9 cellular contexts compared by ENCODE assay signal in the genomic region with DNA sequence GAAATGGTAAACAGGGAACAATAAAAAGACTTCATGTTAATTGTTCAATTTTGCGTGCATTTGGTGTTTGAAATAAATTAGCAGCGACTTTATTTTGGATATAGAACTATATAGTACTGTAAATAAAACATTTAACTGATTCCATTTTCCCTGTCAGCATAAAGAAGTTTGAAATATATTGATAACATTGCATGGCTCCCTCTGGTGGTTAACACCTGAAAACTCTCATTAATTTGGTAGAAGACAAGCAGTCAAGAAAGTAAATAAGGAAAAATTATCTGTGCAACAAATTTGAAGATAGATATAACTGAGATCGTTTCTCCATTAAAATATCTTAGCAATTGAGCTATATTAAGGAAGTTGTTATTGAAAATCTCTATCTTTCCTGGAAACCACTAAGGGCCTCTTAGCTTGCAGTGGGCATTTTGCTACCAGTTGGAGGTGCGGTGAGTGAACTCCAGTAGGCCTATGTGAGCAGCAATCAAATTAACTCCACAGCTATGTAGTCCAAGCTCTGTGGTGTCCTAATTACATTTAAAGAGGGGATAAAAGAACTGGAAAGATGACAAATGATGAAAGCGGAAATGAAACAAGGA.
DNase-seq lines count a peak whose midpoint lies in the region; ATAC-seq, FAIRE-seq and TF ChIP-seq lines count a peak whose summit lies in the region.
"Had no signal": no experiment of that assay in that cellular context is flagged by ENCODE, and none has a peak within 500 bp of the region (broad histone marks: within the 10 kb centered on the region; RNA-seq: fewer than 3 reads in every experiment).

No MANE protein-coding gene starts in this region.

- H3K4me1 Mint-ChIP-seq in neural crest cell, result no peaks in the 10 kb centered on the region

- 32% methylated on average over 5 of the region's 5 CpGs for WGBS in GM12878 (ENCODE audit: insufficient coverage, insufficient replicate concordance, low lambda C conversion rate, missing lambda C conversion rate)

- in situ Hi-C loops in GM12878 (cut with MboI), result loop anchor here (25.0 kb wide), 1 partner anchor 963 kb away; no protein-coding TSS in a partner anchor

- no peak for TF ChIP-seq EP300 in GM12878 (IDR thresholded peaks at IDR 0.05; ENCODE audit: borderline replicate concordance in 1 of 2, control insufficient read depth in 1 of 2, low read depth in 2 of 2, low read length in 2 of 2)

- SMC1A ChIA-PET in GM12878 (lab: Charles Lee; ENCODE audit: uncharacterized antibody, unreplicated experiment), result interaction anchor here (0.7 to 2.9 kb wide), 4 partner anchors 10 to 494 kb away, joined by 3 to 18 read pairs (median 6); a partner anchor contains a TSS

- BruUV-seq in GM12878 (replicated peaks; lab: Mats Ljungman, UMichigan), result no TSS peak

- TF ChIP-seq RAD21 in GM12878 (IDR thresholded peaks at IDR 0.05; ENCODE audit: insufficient read depth, low read depth, low read length), result peak; percentile 44; the same call in 1 of the 2 replicates

- ATAC-seq in GM12878 (peak; percentile 67), HG03175 (IDR thresholded peaks at IDR 0.05; ENCODE audit: unreplicated experiment) (no peak)

- H3K27ac Mint-ChIP-seq in neural crest cell (ENCODE audit: unreplicated experiment), result no peak overlapping the region

- H3K4me1 ChIP-seq in GM12878 (ENCODE audit: control insufficient read depth, insufficient read depth, low read length), result no peaks in the 10 kb centered on the region

- no peak overlapping the region for H3K9ac ChIP-seq in GM12878 (ENCODE audit: control insufficient read depth, insufficient read depth, low read length)

- TF ChIP-seq CTCF in GM12878 (IDR thresholded peaks at IDR 0.05 in 2 of 3, conservative IDR thresholded peaks at IDR 0.05 in 1 of 3; ENCODE audit: control insufficient read depth in 2 of 3, extremely low read depth in 1 of 3, insufficient read depth in 1 of 3, low read depth in 3 of 3, low read length in 3 of 3) (peak; percentile 29 to 55 (median 43); a peak in 4 of 6 replicates), neural crest cell (conservative IDR thresholded peaks at IDR 0.05) (peak; percentile 83)

- FAIRE-seq in GM12878 (lab: Jason Lieb, UNC), result no peak

- no peaks in the 10 kb centered on the region for H3K36me3 Mint-ChIP-seq in neural crest cell (ENCODE audit: low read depth)

- H3K4me2 ChIP-seq in GM12878 (ENCODE audit: control insufficient read depth, insufficient read depth), result no peak overlapping the region

- no peak overlapping the region for H2AFZ ChIP-seq in GM12878 (ENCODE audit: control insufficient read depth, low read depth, low read length)

- no peak overlapping the region for H3K4me3 ChIP-seq in GM12878
- H3K4me3 ChIP-seq: thoracic aorta had no signal

- no peaks in the 10 kb centered on the region for H3K27me3 ChIP-seq in GM12878 (replicated peaks in 1 of 2; ENCODE audit: control insufficient read depth in 2 of 2, insufficient read depth in 2 of 2, low read length in 1 of 2)

- H3K79me2 ChIP-seq in GM12878 (ENCODE audit: control insufficient read depth, insufficient read depth, low read length), result no peaks in the 10 kb centered on the region

- TF ChIP-seq POLR2A in GM12878 (IDR thresholded peaks at IDR 0.05; ENCODE audit: low read depth, low read length), result no peak

- CTCF ChIA-PET in GM12878 (lab: Yijun Ruan, JAX), result interaction anchor here (1.0 to 4.4 kb wide), 7 partner anchors 9 to 497 kb away, joined by 3 to 25 read pairs (median 4); no protein-coding TSS in a partner anchor

- no peak overlapping the region for H3K27ac ChIP-seq in GM12878 (ENCODE audit: control insufficient read depth, insufficient read depth)
- H3K27ac ChIP-seq: thoracic aorta had no signal

- intact Hi-C loops in GM12878 (cut with micrococcal nuclease; ENCODE audit: unreplicated experiment), result loop anchor here (5.0 kb wide), 1 partner anchor 497 kb away; no protein-coding TSS in a partner anchor

- H3K9me3 ChIP-seq in GM12878 (replicated peaks; ENCODE audit: control insufficient read depth, insufficient read depth, low read length), result no peaks in the 10 kb centered on the region
- H3K9me3 ChIP-seq: thoracic aorta had no signal

- no peaks in the 10 kb centered on the region for H3K27me3 Mint-ChIP-seq in neural crest cell (ENCODE audit: low read depth)

- POLR2A ChIA-PET in GM12878 (lab: Charles Lee), result no interaction called here

- H3K4me3 Mint-ChIP-seq in neural crest cell, result no peak overlapping the region

- H3K9me3 Mint-ChIP-seq in neural crest cell, result peaks cover 3% of the 10 kb centered on the region

- no peaks in the 10 kb centered on the region for H4K20me1 ChIP-seq in GM12878 (ENCODE audit: control insufficient read depth, insufficient read depth)

- no peaks in the 10 kb centered on the region for H3K36me3 ChIP-seq in GM12878 (ENCODE audit: control insufficient read depth in 2 of 2, insufficient read depth in 2 of 2, low read length in 1 of 2)
- H3K36me3 ChIP-seq: thoracic aorta had no signal

- RAD21 ChIA-PET in GM12878 (lab: Charles Lee; ENCODE audit: unreplicated experiment), result no interaction called here

- DNase-seq in NCI-H2107 treated with DMSO at 0.1 percent for 48 hours (lab: John Stamatoyannopoulos, UW; ENCODE audit: unreplicated experiment) (peak; percentile 1), NCI-H2107 (lab: John Stamatoyannopoulos, UW) (no peak), KG1 (lab: John Stamatoyannopoulos, UW) (peak; percentile 3), GM12878 (ENCODE audit: low read depth, low spot score) (no peak), neural crest cell (ENCODE audit: low read depth, low spot score) (no peak), DMS79 treated with DMSO at 0.1 percent for 48 hours (lab: John Stamatoyannopoulos, UW) (no peak), activated gamma-delta T cell (lab: John Stamatoyannopoulos, UW) (no peak)

TF ChIP-seq in GM12878, 131 proteins besides CTCF, POLR2A, EP300 and RAD21:
- no peak for TF ChIP-seq CHD2 (IDR thresholded peaks at IDR 0.05; ENCODE audit: borderline replicate concordance, low read depth, low read length)
- TF ChIP-seq SMC3 (IDR thresholded peaks at IDR 0.05; ENCODE audit: borderline replicate concordance, low read length), result peak; percentile 47; the same call in 1 of the 2 replicates
TF ChIP-seq in GM12878: peak in this region for 1.

Comparison
In these comparisons a context has a peak if more than half of its experiments do, and no peak if none do; other contexts are left out.
1. DNase-seq: peak in NCI-H2107 treated with DMSO at 0.1 percent for 48 hours (single experiment) and KG1 (single experiment); none in NCI-H2107 (single experiment), GM12878 (single experiment), neural crest cell (single experiment), DMS79 treated with DMSO at 0.1 percent for 48 hours (single experiment) and activated gamma-delta T cell (single experiment).